9 cellular contexts compared by ENCODE assay signal in genomic region chr2:24926602-24927252, GRCh38. TPM values are rescaled to one million over a fixed set of nuclear protein-coding genes. Genes with fewer than 3 reads are reported as not detected.
DNase-seq lines count a peak whose midpoint lies in the region; ATAC-seq and TF ChIP-seq lines count a peak whose summit lies in the region.
"Had no signal": no experiment of that assay in that cellular context is flagged by ENCODE, and none has a peak within 500 bp of the region (broad histone marks: within the 10 kb centered on the region; RNA-seq: fewer than 3 reads in every experiment).

No MANE protein-coding gene starts in this region.

- peaks cover 25% of the 10 kb centered on the region for H3F3A ChIP-seq in neural progenitor cell (ENCODE audit: low read depth)

- POLR2A ChIA-PET in BJ (lab: Charles Lee) = no interaction called here

- no peaks in the 10 kb centered on the region for H3K9me3 Mint-ChIP-seq in neural progenitor cell

- peak overlapping the region; percentile 40 for H2AFZ ChIP-seq in neural progenitor cell (replicated peaks)

- intact Hi-C loops in uterus (cut with DNase I; ENCODE audit: low total_unique reads) = no loop called here

- H3K9ac ChIP-seq in neural progenitor cell = no peak overlapping the region

- ATAC-seq in HG02678 (IDR thresholded peaks at IDR 0.05; ENCODE audit: unreplicated experiment) = no peak

- TF ChIP-seq CTCF in BJ (IDR thresholded peaks at IDR 0.05; ENCODE audit: insufficient read depth, low read depth, low read length) = 0 out of 2 replicates have a peak, but pooled peaks have one; percentile 3
- no peak for TF ChIP-seq CTCF in neural progenitor cell (IDR thresholded peaks at IDR 0.05)
- no peak for TF ChIP-seq CTCF in uterus (IDR thresholded peaks at IDR 0.05)

- peaks cover 4% of the 10 kb centered on the region for H3K27me3 Mint-ChIP-seq in neural progenitor cell (ENCODE audit: insufficient read depth, low read depth)

- no peaks in the 10 kb centered on the region for H3K36me3 ChIP-seq in BJ (ENCODE audit: control insufficient read depth, insufficient read depth, low read length)
- H3K36me3 ChIP-seq in neural progenitor cell = no peaks in the 10 kb centered on the region
- H3K36me3 ChIP-seq in uterus = no peaks in the 10 kb centered on the region

- peak overlapping the region; percentile 22 for H3K4me2 ChIP-seq in neural progenitor cell

- TF ChIP-seq POLR2A in erythroblast (IDR thresholded peaks at IDR 0.05; ENCODE audit: low read length) (no peak), uterus (IDR thresholded peaks at IDR 0.05) (peak in 1 of 2 donors; percentile 16)

- H3K36me3 Mint-ChIP-seq in neural progenitor cell = no peaks in the 10 kb centered on the region

- no peaks in the 10 kb centered on the region for H3K27me3 ChIP-seq in BJ (ENCODE audit: control insufficient read depth, insufficient read depth, low read length)
- H3K27me3 ChIP-seq in neural progenitor cell = no peaks in the 10 kb centered on the region
- H3K27me3 ChIP-seq in uterus = no peaks in the 10 kb centered on the region

- no peak overlapping the region for H3K27ac Mint-ChIP-seq in neural progenitor cell

- DNase-seq in BJ (ENCODE audit: low read depth) (no peak), UCSD-AML1 (lab: John Stamatoyannopoulos, UW; ENCODE audit: unreplicated experiment) (peak; percentile 68), erythroblast (lab: John Stamatoyannopoulos, UW) (peak; percentile 40 to 45), neural progenitor cell (ENCODE audit: low spot score) (peak; percentile 41), uterus (peak; percentile 70 to 74), NCI-H2227 (lab: John Stamatoyannopoulos, UW; ENCODE audit: unreplicated experiment) (no peak), cortex of kidney (lab: John Stamatoyannopoulos, UW) (no peak)
- DNase-seq: DND-41 had no signal

- H3K79me2 ChIP-seq in neural progenitor cell (ENCODE audit: low read depth) = no peaks in the 10 kb centered on the region

- no peak overlapping the region for H3K27ac ChIP-seq in neural progenitor cell
- H3K27ac ChIP-seq in uterus = peak overlapping the region; percentile 57 to 84

- H3K4me1 Mint-ChIP-seq in neural progenitor cell = peaks cover 33% of the 10 kb centered on the region

- CTCF ChIA-PET in BJ (lab: Yijun Ruan, JAX) = interaction anchor here (0.5 to 0.9 kb wide), 3 partner anchors 11 to 1631 kb away, joined by 3 to 4 read pairs (median 3); no protein-coding TSS in a partner anchor

- H4K20me1 ChIP-seq in neural progenitor cell (ENCODE audit: low read depth) = no peaks in the 10 kb centered on the region

- H3K4me3 Mint-ChIP-seq in neural progenitor cell = no peak overlapping the region

- H3K9me3 ChIP-seq in neural progenitor cell (ENCODE audit: low read depth) = no peaks in the 10 kb centered on the region
- H3K9me3 ChIP-seq in uterus = no peaks in the 10 kb centered on the region

- H3K4me1 ChIP-seq in neural progenitor cell (peaks cover 16% of the 10 kb centered on the region), uterus (peaks cover 0 to 4% of the 10 kb centered on the region in 2 donors)

- no peak overlapping the region for H3K4me3 ChIP-seq in BJ (ENCODE audit: low read depth, low read length)
- H3K4me3 ChIP-seq in neural progenitor cell = no peak overlapping the region
- peak overlapping the region in 1 of 2 donors; percentile 20 for H3K4me3 ChIP-seq in uterus

RNA-seq across cellular contexts. Expression of gene ADCY3, which starts 6.7 kb away (rescaled TPM):
- polyA plus RNA-seq in BJ (2011; rRNA removed) = 43.2 and 73.3 TPM in 2 replicates
- 93.4 and 100 TPM in 2 replicates for polyA minus RNA-seq in BJ (2011; rRNA and poly(A)+ RNA removed)
- total RNA-seq in neural progenitor cell (ENCODE audit: low replicate concordance) = 25.3 and 28.9 TPM in 2 replicates
- total RNA-seq in uterus = 100 to 1,000 TPM in 1 of 4 donors, 10 to 100 TPM in 3; 37.9 to 104 (median 51.7) TPM

RNA-seq across cellular contexts. Expression of gene DNAJC27, which starts 45.0 kb away (rescaled TPM):
- 2.3 and 3.4 TPM in 2 replicates for polyA plus RNA-seq in BJ (2011; rRNA removed)
- 1.8 and 2.9 TPM in 2 replicates for polyA minus RNA-seq in BJ (2011; rRNA and poly(A)+ RNA removed)
- total RNA-seq in neural progenitor cell (ENCODE audit: low replicate concordance) (11.0 and 19.1 TPM in 2 replicates), uterus (10 to 100 TPM in 1 of 4 donors, 1 to 10 TPM in 3; 3.1 to 15.3 (median 7.8) TPM)

Comparison
In these comparisons a context has a peak if more than half of its experiments do, and no peak if none do; other contexts are left out.
1. DNase-seq: peak in UCSD-AML1 (single experiment), erythroblast (2 of 2), neural progenitor cell (single experiment) and uterus (2 of 2); none in BJ (single experiment), NCI-H2227 (single experiment) and cortex of kidney (single experiment).